18 cellular contexts compared by ENCODE assay signal in genomic region chr5:66981705-66982387, GRCh38.
DNase-seq lines count a peak whose midpoint lies in the region; ATAC-seq and TF ChIP-seq lines count a peak whose summit lies in the region.
"Had no signal": no experiment of that assay in that cellular context is flagged by ENCODE, and none has a peak within 500 bp of the region (broad histone marks: within the 10 kb centered on the region; RNA-seq: fewer than 3 reads in every experiment).

No MANE protein-coding gene starts in this region.

- H3K4me1 ChIP-seq in PC-3 (ENCODE audit: insufficient read depth, low read length) (peaks cover 6% of the 10 kb centered on the region; the same call in 1 of the 2 replicates), left ventricle myocardium inferior (peaks cover 67% of the 10 kb centered on the region), Caco-2 (peaks cover 9% of the 10 kb centered on the region)

- H3K9me3 Mint-ChIP-seq in Caco-2 (ENCODE audit: unreplicated experiment) (no peaks in the 10 kb centered on the region), type B pancreatic cell (no peaks in the 10 kb centered on the region)
- H3K9me3 Mint-ChIP-seq: activated naive CD4-positive, alpha-beta T cell treated with anti-CD3 and anti-CD28 coated beads, Interleukin-2, amount 10 ng/mL, durations not matched to agents 7 days and 5 days; activated T-cell treated with anti-CD3 and anti-CD28 coated beads, Interleukin-2, amount 50 U/mL, for 24 hours; neural crest cell; stimulated activated naive CD8-positive, alpha-beta T cell treated with anti-CD3 and anti-CD28 coated beads, Interleukin-15, amount 100 ng/mL, for 72 hours had no signal

- no peak for TF ChIP-seq POLR2A in erythroblast (IDR thresholded peaks at IDR 0.05; ENCODE audit: low read length)

- POLR2A ChIA-PET in PC-3 (lab: Charles Lee; ENCODE audit: unreplicated experiment) (no interaction called here), Caco-2 (lab: Charles Lee) (no interaction called here)

- no peak overlapping the region for H3K4me2 ChIP-seq in PC-3 (ENCODE audit: low read length)

- DNase-seq in LNCaP clone FGC (ENCODE audit: low read depth) (peak; percentile 88), PC-3 (no peak), left ventricle myocardium inferior (no peak), superior temporal gyrus (ENCODE audit: extremely low spot score) (peak; percentile 41), Caco-2 (no peak), erythroblast (lab: John Stamatoyannopoulos, UW) (no peak), type B pancreatic cell (ENCODE audit: extremely low spot score, unreplicated experiment) (no peak), MV-4-11 (lab: John Stamatoyannopoulos, UW) (no peak)
- DNase-seq: activated CD4-positive, alpha-beta T cell treated with anti-CD3 and anti-CD28 coated beads, Interleukin-2, amount 50 U/mL, for 4 hours; activated naive CD4-positive, alpha-beta T cell treated with anti-CD3 and anti-CD28 coated beads, Interleukin-2, amount 10 ng/mL, durations not matched to agents 7 days and 5 days; activated T-cell treated with anti-CD3 and anti-CD28 coated beads, Interleukin-2, amount 50 U/mL, for 24 hours; esophagus squamous epithelium; glutamatergic neuron; HCEC 1CT; mesendoderm; NK-92 treated with Interleukin-12 subunit alpha and Interleukin-12 subunit beta, amount 100 ng/mL, for 24 hours; stimulated activated naive CD8-positive, alpha-beta T cell treated with anti-CD3 and anti-CD28 coated beads, Interleukin-15, amount 100 ng/mL, for 72 hours had no signal

- H3K9ac ChIP-seq in PC-3 (ENCODE audit: low read length), result no peak overlapping the region

- peak; percentile 46 for ATAC-seq in PC-3
- ATAC-seq: stimulated activated naive CD8-positive, alpha-beta T cell treated with anti-CD3 and anti-CD28 coated beads, Interleukin-15, amount 100 ng/mL, for 72 hours had no signal

- BruUV-seq in PC-3 (replicated peaks; lab: Mats Ljungman, UMichigan), result no TSS peak
- no TSS peak for BruUV-seq in Caco-2 (replicated peaks; lab: Mats Ljungman, UMichigan)

- intact Hi-C loops in PC-3 (cut with micrococcal nuclease) (no loop called here), left ventricle myocardium inferior (cut with micrococcal nuclease) (loop anchor here (10.0 kb wide), 1 partner anchor 113 kb away; no protein-coding TSS in a partner anchor), Caco-2 (cut with micrococcal nuclease; ENCODE audit: unreplicated experiment) (no loop called here)

- H3K27ac ChIP-seq in PC-3 (ENCODE audit: low read length) (no peak overlapping the region; the same call in 1 of the 2 replicates), left ventricle myocardium inferior (replicated peaks) (peak overlapping the region; percentile 55)
- H3K27ac ChIP-seq: esophagus squamous epithelium had no signal

- no peak for TF ChIP-seq CTCF in LNCaP clone FGC (IDR thresholded peaks at IDR 0.05; ENCODE audit: control insufficient read depth, extremely low read depth, insufficient read depth)
- TF ChIP-seq CTCF in PC-3 (conservative IDR thresholded peaks at IDR 0.05; ENCODE audit: low read depth, low read length), result no peak
- no peak for TF ChIP-seq CTCF in left ventricle myocardium inferior (IDR thresholded peaks at IDR 0.05; ENCODE audit: borderline replicate concordance)
- no peak for TF ChIP-seq CTCF in Caco-2 (IDR thresholded peaks at IDR 0.05; ENCODE audit: insufficient read depth in 1 of 2, low read depth in 1 of 2, low read length in 1 of 2, severe bottlenecking in 1 of 2, unreplicated experiment in 1 of 2)
- no peak for TF ChIP-seq CTCF in type B pancreatic cell (conservative IDR thresholded peaks at IDR 0.05)

- no peak overlapping the region for H3K27ac Mint-ChIP-seq in Caco-2 (ENCODE audit: unreplicated experiment)
- H3K27ac Mint-ChIP-seq in type B pancreatic cell, result no peak overlapping the region
- H3K27ac Mint-ChIP-seq: activated naive CD4-positive, alpha-beta T cell treated with anti-CD3 and anti-CD28 coated beads, Interleukin-2, amount 10 ng/mL, durations not matched to agents 7 days and 5 days; activated T-cell treated with anti-CD3 and anti-CD28 coated beads, Interleukin-2, amount 50 U/mL, for 24 hours; stimulated activated naive CD8-positive, alpha-beta T cell treated with anti-CD3 and anti-CD28 coated beads, Interleukin-15, amount 100 ng/mL, for 72 hours had no signal

- H3K4me1 Mint-ChIP-seq in Caco-2 (ENCODE audit: low read depth, unreplicated experiment), result peaks cover 25% of the 10 kb centered on the region
- H3K4me1 Mint-ChIP-seq in type B pancreatic cell (ENCODE audit: unreplicated experiment), result no peaks in the 10 kb centered on the region
- H3K4me1 Mint-ChIP-seq: neural crest cell; stimulated activated naive CD8-positive, alpha-beta T cell treated with anti-CD3 and anti-CD28 coated beads, Interleukin-15, amount 100 ng/mL, for 72 hours had no signal

- H3K4me3 ChIP-seq in LNCaP clone FGC (ENCODE audit: low read depth, low read length) (no peak overlapping the region), PC-3 (ENCODE audit: low read length) (no peak overlapping the region), left ventricle myocardium inferior (no peak overlapping the region), Caco-2 (ENCODE audit: low read depth, low read length) (no peak overlapping the region)
- H3K4me3 ChIP-seq: esophagus squamous epithelium had no signal

- no peaks in the 10 kb centered on the region for H3F3A ChIP-seq in PC-3 (ENCODE audit: low read length, unreplicated experiment)

- CTCF ChIA-PET in PC-3 (lab: Charles Lee), result no interaction called here
- CTCF ChIA-PET in Caco-2 (lab: Charles Lee), result no interaction called here

- H3K27me3 Mint-ChIP-seq in Caco-2 (ENCODE audit: insufficient read depth, unreplicated experiment) (no peaks in the 10 kb centered on the region), type B pancreatic cell (peaks cover 5% of the 10 kb centered on the region)

- H3K9me3 ChIP-seq in PC-3 (ENCODE audit: low read length) (no peaks in the 10 kb centered on the region), left ventricle myocardium inferior (replicated peaks) (no peaks in the 10 kb centered on the region), Caco-2 (no peaks in the 10 kb centered on the region)
- H3K9me3 ChIP-seq: esophagus squamous epithelium had no signal

- H3K4me3 Mint-ChIP-seq in Caco-2 (ENCODE audit: unreplicated experiment), result no peak overlapping the region
- H3K4me3 Mint-ChIP-seq in type B pancreatic cell, result no peak overlapping the region
- H3K4me3 Mint-ChIP-seq: activated naive CD4-positive, alpha-beta T cell treated with anti-CD3 and anti-CD28 coated beads, Interleukin-2, amount 10 ng/mL, durations not matched to agents 7 days and 5 days; activated T-cell treated with anti-CD3 and anti-CD28 coated beads, Interleukin-2, amount 50 U/mL, for 24 hours; neural crest cell; stimulated activated naive CD8-positive, alpha-beta T cell treated with anti-CD3 and anti-CD28 coated beads, Interleukin-15, amount 100 ng/mL, for 72 hours had no signal

- H3K9me2 ChIP-seq in PC-3 (replicated peaks; ENCODE audit: low read length), result no peaks in the 10 kb centered on the region

- no peaks in the 10 kb centered on the region for H3K36me3 Mint-ChIP-seq in Caco-2 (ENCODE audit: insufficient read depth, unreplicated experiment)
- H3K36me3 Mint-ChIP-seq in type B pancreatic cell, result no peaks in the 10 kb centered on the region
- H3K36me3 Mint-ChIP-seq: activated naive CD4-positive, alpha-beta T cell treated with anti-CD3 and anti-CD28 coated beads, Interleukin-2, amount 10 ng/mL, durations not matched to agents 7 days and 5 days had no signal

- H3K27me3 ChIP-seq in PC-3 (ENCODE audit: low read length), result no peaks in the 10 kb centered on the region
- no peaks in the 10 kb centered on the region for H3K27me3 ChIP-seq in left ventricle myocardium inferior (ENCODE audit: low read depth)
- H3K27me3 ChIP-seq in Caco-2 (replicated peaks; ENCODE audit: control insufficient read depth, insufficient read depth, low read length), result no peaks in the 10 kb centered on the region
- H3K27me3 ChIP-seq: esophagus squamous epithelium had no signal

- no peak overlapping the region for H2AFZ ChIP-seq in PC-3 (ENCODE audit: low read length)

- H3K36me3 ChIP-seq in PC-3 (ENCODE audit: low read depth, low read length) (no peaks in the 10 kb centered on the region), left ventricle myocardium inferior (no peaks in the 10 kb centered on the region), Caco-2 (ENCODE audit: control insufficient read depth, insufficient read depth, low read length) (no peaks in the 10 kb centered on the region)
- H3K36me3 ChIP-seq: esophagus squamous epithelium had no signal

- H4K20me1 ChIP-seq in PC-3 (ENCODE audit: low read length), result no peaks in the 10 kb centered on the region

- H3K79me2 ChIP-seq in PC-3 (ENCODE audit: low read length), result no peaks in the 10 kb centered on the region

Comparison
In these comparisons a context has a peak if more than half of its experiments do, and no peak if none do; other contexts are left out.
1. DNase-seq: peak in LNCaP clone FGC (single experiment) and superior temporal gyrus (single experiment); none in PC-3 (single experiment), left ventricle myocardium inferior (single experiment), Caco-2 (0 of 2), erythroblast (0 of 2), type B pancreatic cell (single experiment) and MV-4-11 (single experiment).